ENCODE assay signal across 4 cellular contexts in the genomic region with DNA sequence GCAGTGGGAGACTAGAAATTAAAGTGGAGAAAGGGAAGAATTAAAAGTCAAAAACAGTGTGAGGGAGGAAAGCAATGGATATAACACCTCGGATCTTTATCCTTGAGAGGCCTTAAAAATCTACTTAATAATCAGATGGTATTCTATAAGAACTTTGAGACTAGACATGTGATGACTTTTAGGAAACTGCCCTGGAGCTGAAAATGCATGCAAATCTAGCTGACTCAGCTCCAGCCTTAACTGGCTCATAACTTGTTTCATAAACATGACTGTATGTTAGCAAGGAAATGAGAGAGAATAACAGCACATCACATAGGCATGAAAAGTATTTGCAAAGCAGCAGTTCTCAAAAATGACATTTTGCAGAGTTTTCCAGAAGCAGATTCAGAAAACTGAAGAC. TPM values are rescaled to one million over a fixed set of nuclear protein-coding genes. Genes with fewer than 3 reads are reported as not detected.
"Had no signal": no experiment of that assay in that cellular context is flagged by ENCODE, and none has a peak within 500 bp of the region (broad histone marks: within the 10 kb centered on the region; RNA-seq: fewer than 3 reads in every experiment).

No MANE protein-coding gene starts in this region.

RNA-seq across cellular contexts. Expression of gene PSG11, which starts 38.1 kb away (rescaled TPM):
- total RNA-seq: NCI-H460, PC-9, Peyer's patch had no signal

RNA-seq across cellular contexts. Expression of gene PSG7, which starts 51.2 kb away (rescaled TPM):
- total RNA-seq: NCI-H460, PC-9, Peyer's patch, SK-MEL-5 had no signal
